Comparison of ENCODE assay signal across 10 cellular contexts in the genomic region with DNA sequence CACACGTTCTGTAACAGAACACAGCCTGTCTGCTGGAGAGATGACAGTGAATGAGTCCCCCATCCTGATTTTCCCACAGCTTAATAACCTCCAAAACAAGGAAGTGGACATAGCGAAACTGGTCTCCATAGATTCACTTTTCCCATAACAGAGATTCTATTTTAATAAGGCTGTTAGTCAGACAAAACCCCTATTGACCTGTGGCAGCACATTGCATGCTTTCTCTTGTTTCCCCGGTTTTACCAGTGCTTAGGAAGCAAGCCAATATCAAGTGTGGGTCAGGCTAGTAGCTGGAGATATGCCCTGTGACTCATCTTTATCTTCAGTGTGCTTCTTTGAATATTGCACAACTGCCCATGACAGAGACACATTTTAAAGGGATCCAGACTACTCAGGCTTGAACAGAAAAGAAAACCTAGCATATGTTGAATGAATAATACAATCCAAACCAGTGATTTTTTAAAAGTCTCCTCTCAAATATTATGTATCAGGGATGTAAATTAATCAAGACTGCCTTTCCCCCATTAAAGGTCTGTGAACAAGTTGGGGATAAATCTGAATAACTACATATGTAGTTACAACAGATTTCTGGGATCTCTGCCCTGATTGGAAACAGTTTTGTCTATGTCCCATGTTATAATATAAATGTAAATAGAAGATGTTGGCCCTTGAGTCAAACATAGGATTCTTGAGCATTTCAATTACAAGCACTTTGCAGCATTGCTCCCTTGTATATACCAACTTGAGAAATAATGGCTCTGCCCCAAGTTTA. TPM values are rescaled to one million over a fixed set of nuclear protein-coding genes. Genes with fewer than 3 reads are reported as not detected.
DNase-seq lines count a peak whose midpoint lies in the region; ATAC-seq and TF ChIP-seq lines count a peak whose summit lies in the region.
"Had no signal": no experiment of that assay in that cellular context is flagged by ENCODE, and none has a peak within 500 bp of the region (broad histone marks: within the 10 kb centered on the region; RNA-seq: fewer than 3 reads in every experiment).

No MANE protein-coding gene starts in this region.

- peak; percentile 93 for ATAC-seq in RWPE2 (ENCODE audit: low read depth)
- ATAC-seq in GM21737 (IDR thresholded peaks at IDR 0.05; ENCODE audit: unreplicated experiment): no peak
- no peak for ATAC-seq in activated T-cell treated with anti-CD3 and anti-CD28 coated beads, Interleukin-2, amount 50 U/mL, for 4 hours
- ATAC-seq: stimulated activated naive CD8-positive, alpha-beta T cell treated with anti-CD3 and anti-CD28 coated beads, Interleukin-15, amount 100 ng/mL, for 72 hours had no signal

- H3K4me1 ChIP-seq in RWPE2 (ENCODE audit: insufficient read depth, poor library complexity, severe bottlenecking): peaks cover 17% of the 10 kb centered on the region

- peak overlapping the region; percentile 59 for H3K27ac ChIP-seq in RWPE2 (ENCODE audit: poor library complexity, severe bottlenecking)

- no peaks in the 10 kb centered on the region for H3K27me3 Mint-ChIP-seq in activated T-cell treated with anti-CD3 and anti-CD28 coated beads, Interleukin-2, amount 50 U/mL, for 4 hours (ENCODE audit: low read depth)

- no peaks in the 10 kb centered on the region for H3K4me1 Mint-ChIP-seq in activated T-cell treated with anti-CD3 and anti-CD28 coated beads, Interleukin-2, amount 50 U/mL, for 4 hours (ENCODE audit: low read depth)
- H3K4me1 Mint-ChIP-seq: stimulated activated naive CD8-positive, alpha-beta T cell treated with anti-CD3 and anti-CD28 coated beads, Interleukin-15, amount 100 ng/mL, for 72 hours had no signal

- no peaks in the 10 kb centered on the region for H3K9me3 ChIP-seq in RWPE2 (ENCODE audit: severe bottlenecking)

- no peaks in the 10 kb centered on the region for H3K27me3 ChIP-seq in RWPE2 (ENCODE audit: insufficient read depth, poor library complexity, severe bottlenecking)

- H3K9me3 Mint-ChIP-seq in activated T-cell treated with anti-CD3 and anti-CD28 coated beads, Interleukin-2, amount 50 U/mL, for 4 hours: no peaks in the 10 kb centered on the region
- H3K9me3 Mint-ChIP-seq: stimulated activated naive CD8-positive, alpha-beta T cell treated with anti-CD3 and anti-CD28 coated beads, Interleukin-15, amount 100 ng/mL, for 72 hours had no signal

- no peaks in the 10 kb centered on the region for H3K36me3 Mint-ChIP-seq in activated T-cell treated with anti-CD3 and anti-CD28 coated beads, Interleukin-2, amount 50 U/mL, for 4 hours (ENCODE audit: insufficient read depth)

- no peaks in the 10 kb centered on the region for H3K36me3 ChIP-seq in RWPE2 (ENCODE audit: low read depth)

- peak; percentile 0 for DNase-seq in ELR (ENCODE audit: low read depth)
- DNase-seq in RWPE2 (ENCODE audit: low spot score): peak; percentile 75
- DNase-seq in fibroblast of pulmonary artery (ENCODE audit: low read depth): peak; percentile 98
- peak; percentile 35 for DNase-seq in pons (ENCODE audit: low spot score)
- no peak for DNase-seq in NCI-H1417 (lab: John Stamatoyannopoulos, UW)
- DNase-seq in T-helper 2 cell: no peak
- no peak for DNase-seq in activated T-cell treated with anti-CD3 and anti-CD28 coated beads, Interleukin-2, amount 50 U/mL, for 4 hours
- DNase-seq: stimulated activated naive CD8-positive, alpha-beta T cell treated with anti-CD3 and anti-CD28 coated beads, Interleukin-15, amount 100 ng/mL, for 72 hours had no signal

- H3K4me3 ChIP-seq in RWPE2 (ENCODE audit: severe bottlenecking) (no peak overlapping the region), fibroblast of pulmonary artery (replicated peaks; ENCODE audit: low read depth, low read length) (peak overlapping the region; percentile 6)

- TF ChIP-seq CTCF in RWPE2 (IDR thresholded peaks at IDR 0.05; ENCODE audit: poor library complexity, severe bottlenecking) (no peak), fibroblast of pulmonary artery (IDR thresholded peaks at IDR 0.05; ENCODE audit: low read length, missing control alignments) (no peak)

- no peak overlapping the region for H3K4me3 Mint-ChIP-seq in activated T-cell treated with anti-CD3 and anti-CD28 coated beads, Interleukin-2, amount 50 U/mL, for 4 hours
- H3K4me3 Mint-ChIP-seq: stimulated activated naive CD8-positive, alpha-beta T cell treated with anti-CD3 and anti-CD28 coated beads, Interleukin-15, amount 100 ng/mL, for 72 hours had no signal

RNA-seq across cellular contexts. Expression of a gene that starts 11.9 kb away (rescaled TPM):
- total RNA-seq in activated T-cell treated with anti-CD3 and anti-CD28 coated beads, Interleukin-2, amount 50 U/mL, for 4 hours: not detected
- total RNA-seq: mesenteric fat pad had no signal

RNA-seq across cellular contexts. Expression of a gene that starts 54.9 kb away (rescaled TPM):
- not detected for total RNA-seq in activated T-cell treated with anti-CD3 and anti-CD28 coated beads, Interleukin-2, amount 50 U/mL, for 4 hours
- total RNA-seq: mesenteric fat pad had no signal

Comparison
In these comparisons a context has a peak if more than half of its experiments do, and no peak if none do; other contexts are left out.
1. DNase-seq: peak in ELR (single experiment), RWPE2 (single experiment), fibroblast of pulmonary artery (single experiment) and pons (single experiment); none in NCI-H1417 (0 of 3), T-helper 2 cell (0 of 5) and activated T-cell treated with anti-CD3 and anti-CD28 coated beads, Interleukin-2, amount 50 U/mL, for 4 hours (single experiment).